1 cellular context compared by ENCODE assay signal in genomic region chr1:36463404-36463772, GRCh38.
TF ChIP-seq lines count a peak whose summit lies in the region.

No MANE protein-coding gene starts in this region.

TF ChIP-seq in HEK293, 187 proteins besides CTCF, POLR2A, EP300 and RAD21 (continued from another document):
- no peak for TF ChIP-seq ZNF26 (tag by site-specific recombination; IDR thresholded peaks at IDR 0.05)
- no peak for TF ChIP-seq ZNF24 (tag by site-specific recombination; IDR thresholded peaks at IDR 0.05)
- TF ChIP-seq ZEB2 (tag by site-specific recombination; IDR thresholded peaks at IDR 0.05): no peak
- TF ChIP-seq GLI4 (tag by site-specific recombination; IDR thresholded peaks at IDR 0.05): no peak
- no peak for TF ChIP-seq ZNF639 (tag by site-specific recombination; IDR thresholded peaks at IDR 0.05)
- TF ChIP-seq ZFHX2 (tag by site-specific recombination; conservative IDR thresholded peaks at IDR 0.05): no peak
- TF ChIP-seq ZFP37 (tag by site-specific recombination; IDR thresholded peaks at IDR 0.05): no peak
- TF ChIP-seq ZNF837 (tag by site-specific recombination; IDR thresholded peaks at IDR 0.05): no peak
- no peak for TF ChIP-seq HOXD13 (CRISPR knock-in tag; IDR thresholded peaks at IDR 0.05; ENCODE audit: borderline replicate concordance)
- TF ChIP-seq ZNF354C (tag by site-specific recombination; IDR thresholded peaks at IDR 0.05; ENCODE audit: borderline replicate concordance, low read depth): no peak
- TF ChIP-seq ZNF664 (tag by site-specific recombination; IDR thresholded peaks at IDR 0.05): no peak
- no peak for TF ChIP-seq ZNF404 (tag by site-specific recombination; IDR thresholded peaks at IDR 0.05)
- TF ChIP-seq PRDM1 (tag by site-specific recombination; IDR thresholded peaks at IDR 0.05): no peak
